30 cellular contexts compared by ENCODE assay signal in genomic region chr2:65710356-65710755, GRCh38.
"Had no signal": no experiment of that assay in that cellular context is flagged by ENCODE, and none has a peak within 500 bp of the region (broad histone marks: within the 10 kb centered on the region; RNA-seq: fewer than 3 reads in every experiment).

No MANE protein-coding gene starts in this region.

- H3K27me3 ChIP-seq: adrenal gland, body of pancreas, cardiac muscle cell, colonic mucosa, esophagus squamous epithelium, gastrocnemius medialis, right atrium auricular region, spleen, transverse colon, uterus had no signal

- H3K27ac Mint-ChIP-seq: activated naive CD4-positive, alpha-beta T cell treated with anti-CD3 and anti-CD28 coated beads for 36 hours; activated naive CD8-positive, alpha-beta T cell treated with anti-CD3 and anti-CD28 coated beads for 36 hours; naive thymus-derived CD8-positive, alpha-beta T cell; T-helper 17 cell had no signal

- H3K27ac ChIP-seq: adrenal gland, body of pancreas, cardiac muscle cell, colonic mucosa, epithelial cell of prostate, esophagus squamous epithelium, gastrocnemius medialis, right atrium auricular region, spleen, transverse colon, uterus, WERI-Rb-1 had no signal

- DNase-seq: activated CD4-positive, alpha-beta T cell treated with anti-CD3 and anti-CD28 coated beads for 48 hours; activated CD4-positive, alpha-beta T cell treated with anti-CD3 and anti-CD28 coated beads, Interleukin-2, amount 50 U/mL, for 48 hours; activated CD8-positive, alpha-beta memory T cell treated with anti-CD3 and anti-CD28 coated beads for 24 hours; activated effector memory CD4-positive, alpha-beta T cell treated with anti-CD3 and anti-CD28 coated beads, Interleukin-2, amount 50 U/mL, for 16 hours; activated naive CD4-positive, alpha-beta T cell treated with anti-CD3 and anti-CD28 coated beads for 36 hours; activated naive CD8-positive, alpha-beta T cell treated with anti-CD3 and anti-CD28 coated beads for 36 hours; adrenal gland; aorta; body of pancreas; cerebellar nuclear complex; colonic mucosa; effector CD8-positive, alpha-beta T cell; esophagus squamous epithelium; gastrocnemius medialis; glutamatergic neuron; left cardiac atrium; left ventricle myocardium superior; midbrain; naive thymus-derived CD8-positive, alpha-beta T cell; spleen; stimulated activated naive CD4-positive, alpha-beta T cell; T-helper 17 cell; T1000; transverse colon; uterus had no signal

- H3K9me3 ChIP-seq: adrenal gland, body of pancreas, colonic mucosa, esophagus squamous epithelium, gastrocnemius medialis, right atrium auricular region, spleen, transverse colon, uterus had no signal

- H3K9me3 Mint-ChIP-seq: activated naive CD4-positive, alpha-beta T cell treated with anti-CD3 and anti-CD28 coated beads for 36 hours; activated naive CD8-positive, alpha-beta T cell treated with anti-CD3 and anti-CD28 coated beads for 36 hours; neural crest cell had no signal

- H3K4me1 ChIP-seq: adrenal gland, colonic mucosa, esophagus squamous epithelium, right atrium auricular region, spleen, uterus had no signal

- H3K4me1 Mint-ChIP-seq: activated naive CD8-positive, alpha-beta T cell treated with anti-CD3 and anti-CD28 coated beads for 36 hours; naive thymus-derived CD8-positive, alpha-beta T cell; neural crest cell; T-helper 17 cell had no signal

- H3K4me3 Mint-ChIP-seq: activated naive CD4-positive, alpha-beta T cell treated with anti-CD3 and anti-CD28 coated beads for 36 hours; activated naive CD8-positive, alpha-beta T cell treated with anti-CD3 and anti-CD28 coated beads for 36 hours; naive thymus-derived CD8-positive, alpha-beta T cell; neural crest cell; T-helper 17 cell had no signal

- H3K4me3 ChIP-seq: adrenal gland, body of pancreas, cardiac muscle cell, colonic mucosa, esophagus squamous epithelium, gastrocnemius medialis, right atrium auricular region, spleen, transverse colon, uterus had no signal

- H3K36me3 Mint-ChIP-seq: activated naive CD8-positive, alpha-beta T cell treated with anti-CD3 and anti-CD28 coated beads for 36 hours; naive thymus-derived CD8-positive, alpha-beta T cell had no signal

- H3K36me3 ChIP-seq: adrenal gland, cardiac muscle cell, colonic mucosa, esophagus squamous epithelium, gastrocnemius medialis, right atrium auricular region, spleen, transverse colon, uterus, WERI-Rb-1 had no signal
